24 cellular contexts compared by ENCODE assay signal in genomic region chr5:129115680-129116079, GRCh38. TPM values are rescaled to one million over a fixed set of nuclear protein-coding genes. Genes with fewer than 3 reads are reported as not detected.
DNase-seq lines count a peak whose midpoint lies in the region; ATAC-seq and TF ChIP-seq lines count a peak whose summit lies in the region.
"Had no signal": no experiment of that assay in that cellular context is flagged by ENCODE, and none has a peak within 500 bp of the region (broad histone marks: within the 10 kb centered on the region; RNA-seq: fewer than 3 reads in every experiment).

No MANE protein-coding gene starts in this region.

- no peak overlapping the region for H3K4me3 ChIP-seq in GM23338
- H3K4me3 ChIP-seq: BLaER1, GM12878 had no signal

- H3K4me1 Mint-ChIP-seq in GM23338 (peaks cover 31% of the 10 kb centered on the region), T-helper 17 cell (peaks cover 7% of the 10 kb centered on the region)
- H3K4me1 Mint-ChIP-seq in naive thymus-derived CD8-positive, alpha-beta T cell = no peaks in the 10 kb centered on the region
- H3K4me1 Mint-ChIP-seq: CD14-positive monocyte had no signal

- no peaks in the 10 kb centered on the region for H3K36me3 Mint-ChIP-seq in GM23338 (ENCODE audit: low read depth)
- H3K36me3 Mint-ChIP-seq in T-helper 17 cell (ENCODE audit: low read depth) = peaks cover 3% of the 10 kb centered on the region
- peaks cover 0 to 43% (median 13%) of the 10 kb centered on the region in 3 donors for H3K36me3 Mint-ChIP-seq in naive thymus-derived CD8-positive, alpha-beta T cell

- no peaks in the 10 kb centered on the region for H3K27me3 ChIP-seq in GM23338 (ENCODE audit: insufficient read depth)
- H3K27me3 ChIP-seq: BE2C, BLaER1 had no signal

- H3K79me2 ChIP-seq in GM23338 (replicated peaks; ENCODE audit: insufficient read depth) = no peaks in the 10 kb centered on the region

- ATAC-seq in GM23338 (no peak), T-helper 17 cell (no peak), left lobe of liver (peak; percentile 59), HG02759 (IDR thresholded peaks at IDR 0.05; ENCODE audit: unreplicated experiment) (no peak)
- no peak for ATAC-seq in naive thymus-derived CD8-positive, alpha-beta T cell
- ATAC-seq: GM12878 had no signal

- H3K4me2 ChIP-seq in GM23338 = no peak overlapping the region; the same call in 1 of the 2 replicates
- H3K4me2 ChIP-seq: BLaER1 had no signal

- H3K27ac Mint-ChIP-seq in GM23338 (peak overlapping the region; percentile 39; the same call in 1 of the 2 replicates), T-helper 17 cell (peak overlapping the region; percentile 82)
- no peak overlapping the region for H3K27ac Mint-ChIP-seq in naive thymus-derived CD8-positive, alpha-beta T cell
- H3K27ac Mint-ChIP-seq: CD14-positive monocyte had no signal

- no peaks in the 10 kb centered on the region for H3K9me2 ChIP-seq in GM23338 (ENCODE audit: insufficient read depth)

- no peaks in the 10 kb centered on the region for H3K9me3 Mint-ChIP-seq in GM23338
- no peaks in the 10 kb centered on the region for H3K9me3 Mint-ChIP-seq in naive thymus-derived CD8-positive, alpha-beta T cell
- H3K9me3 Mint-ChIP-seq: CD4-positive, alpha-beta memory T cell; CD4-positive, CD25-positive, alpha-beta regulatory T cell; CD8-positive, alpha-beta memory T cell had no signal

- no peak for TF ChIP-seq CTCF in GM23338 (conservative IDR thresholded peaks at IDR 0.05; ENCODE audit: low read depth in 2 of 2)

- H3K9me3 ChIP-seq in T-helper 17 cell (ENCODE audit: control insufficient read depth, low read length, poor library complexity, severe bottlenecking) = no peaks in the 10 kb centered on the region
- H3K9me3 ChIP-seq: BE2C, BLaER1 had no signal

- no peaks in the 10 kb centered on the region for H3K36me3 ChIP-seq in GM23338 (ENCODE audit: insufficient read depth)

- H3K4me3 Mint-ChIP-seq in GM23338 = no peak overlapping the region
- H3K4me3 Mint-ChIP-seq in T-helper 17 cell = no peak overlapping the region
- H3K4me3 Mint-ChIP-seq in naive thymus-derived CD8-positive, alpha-beta T cell = no peak overlapping the region
- H3K4me3 Mint-ChIP-seq: CD14-positive monocyte; CD4-positive, alpha-beta memory T cell had no signal

- H2AFZ ChIP-seq in GM23338 = no peak overlapping the region

- no peak overlapping the region for H3K27ac ChIP-seq in GM23338 (ENCODE audit: low read depth)
- H3K27ac ChIP-seq: BLaER1 had no signal

- H3F3A ChIP-seq in GM23338 (replicated peaks; ENCODE audit: low read depth) = no peaks in the 10 kb centered on the region

- H3K27me3 Mint-ChIP-seq in GM23338 (ENCODE audit: insufficient read depth, low read depth, poor library complexity) = peaks cover 2% of the 10 kb centered on the region
- no peaks in the 10 kb centered on the region for H3K27me3 Mint-ChIP-seq in T-helper 17 cell
- no peaks in the 10 kb centered on the region for H3K27me3 Mint-ChIP-seq in naive thymus-derived CD8-positive, alpha-beta T cell
- H3K27me3 Mint-ChIP-seq: CD4-positive, alpha-beta memory T cell; CD4-positive, CD25-positive, alpha-beta regulatory T cell; CD8-positive, alpha-beta memory T cell had no signal

- peaks cover 14% of the 10 kb centered on the region for H3K4me1 ChIP-seq in GM23338 (ENCODE audit: insufficient read depth)

- no peaks in the 10 kb centered on the region for H4K20me1 ChIP-seq in GM23338 (replicated peaks; ENCODE audit: insufficient read depth)
- H4K20me1 ChIP-seq: BLaER1 had no signal

- DNase-seq in GM23338 (ENCODE audit: low spot score) = no peak
- no peak for DNase-seq in T-helper 17 cell
- DNase-seq in left lobe of liver (ENCODE audit: low spot score) = no peak
- DNase-seq in naive thymus-derived CD8-positive, alpha-beta T cell = no peak
- no peak for DNase-seq in activated CD4-positive, CD25-positive, alpha-beta regulatory T cell (lab: John Stamatoyannopoulos, UW)
- DNase-seq: 8988T; ACHN; BE2C; C1 segment of cervical spinal cord; CD4-positive, alpha-beta memory T cell; CD4-positive, CD25-positive, alpha-beta regulatory T cell; CD8-positive, alpha-beta memory T cell; COR-L47; DMS 273 treated with DMSO at 0.1 percent for 48 hours; DMS153; DMS53; DMS79; DND-41; EL; GDM1 had no signal

- POLR2A ChIA-PET in naive thymus-derived CD8-positive, alpha-beta T cell (lab: Charles Lee) = no interaction called here

TF ChIP-seq in GM23338, 12 proteins besides CTCF, POLR2A, EP300 and RAD21 (continues in another document):
- TF ChIP-seq ZNF462 (CRISPR knock-in tag; IDR thresholded peaks at IDR 0.05) = no peak
- TF ChIP-seq STAT1 (IDR thresholded peaks at IDR 0.05; ENCODE audit: unreplicated experiment) = no peak
- TF ChIP-seq NANOG (IDR thresholded peaks at IDR 0.05; ENCODE audit: borderline replicate concordance) = no peak
- no peak for TF ChIP-seq POLR2AphosphoS5 (IDR thresholded peaks at IDR 0.05; ENCODE audit: low read depth)

RNA-seq across cellular contexts. Expression of gene ISOC1, which starts 21.1 kb away (rescaled TPM):
- total RNA-seq in GM23338 (2014; rRNA removed; shearing (Covaris generic)) = 31.5 and 33.7 TPM in 2 replicates
- 31.2 and 34.2 TPM in 2 replicates for polyA plus RNA-seq in GM23338 (2016; fragmentation: Nextera tagmentation; extraction: Ambion mirVana)
- total RNA-seq in T-helper 17 cell = 10 to 100 TPM; 10.1 to 12.3 TPM
- 37.4 TPM for total RNA-seq in left lobe of liver
- total RNA-seq in naive thymus-derived CD8-positive, alpha-beta T cell = 10 to 100 TPM; 11.8 to 12.8 TPM
- 10 to 100 TPM; 26.0 to 34.6 (median 29.9) TPM for polyA plus RNA-seq in naive thymus-derived CD8-positive, alpha-beta T cell

Comparison
In these comparisons a context has a peak if more than half of its experiments do, and no peak if none do; other contexts are left out.
1. H3K27ac Mint-ChIP-seq: peak in GM23338 (single experiment) and T-helper 17 cell (single experiment); none in naive thymus-derived CD8-positive, alpha-beta T cell (0 of 10).